ENCODE assay signal across 1 cellular context in genomic region chr1:224503161-224504118, GRCh38.
TF ChIP-seq lines count a peak whose summit lies in the region.

No MANE protein-coding gene starts in this region.

TF ChIP-seq in GM12878, 131 proteins besides CTCF, POLR2A, EP300 and RAD21 (continued from another document and continues in another):
- TF ChIP-seq ZBTB33 (IDR thresholded peaks at IDR 0.05) (no peak), HDAC6 (IDR thresholded peaks at IDR 0.05; ENCODE audit: unreplicated experiment) (no peak), BHLHE40 (IDR thresholded peaks at IDR 0.05; ENCODE audit: borderline replicate concordance in 1 of 2, low read depth in 2 of 2, low read length in 1 of 2) (peak in 1 of 2 experiments; percentile 65; a peak in 2 of 4 replicates), MAX (IDR thresholded peaks at IDR 0.05; ENCODE audit: low read depth, low read length) (no peak), CREM (IDR thresholded peaks at IDR 0.05; ENCODE audit: low read depth) (peak; percentile 65; the same call in 1 of the 2 replicates), IRF4 (IDR thresholded peaks at IDR 0.05; ENCODE audit: low read depth, low read length) (no peak), E2F4 (IDR thresholded peaks at IDR 0.05; ENCODE audit: low read depth, low read length) (no peak), EZH2 (IDR thresholded peaks at IDR 0.05; ENCODE audit: borderline replicate concordance, control insufficient read depth, low read depth, low read length) (no peak), CHD1 (IDR thresholded peaks at IDR 0.05; ENCODE audit: low read depth, low read length) (no peak), ZSCAN29 (IDR thresholded peaks at IDR 0.05) (no peak), PML (IDR thresholded peaks at IDR 0.05; ENCODE audit: low read length) (no peak), ZNF622 (IDR thresholded peaks at IDR 0.05) (no peak), PAX5 (IDR thresholded peaks at IDR 0.05; ENCODE audit: borderline replicate concordance, low read depth, low read length) (no peak), BCLAF1 (IDR thresholded peaks at IDR 0.05) (no peak), IRF3 (IDR thresholded peaks at IDR 0.05) (no peak), NR2C2 (IDR thresholded peaks at IDR 0.05; ENCODE audit: borderline replicate concordance, control insufficient read depth, insufficient read length, low read depth) (no peak), SMAD5 (IDR thresholded peaks at IDR 0.05; ENCODE audit: low read depth) (no peak), CBFB (IDR thresholded peaks at IDR 0.05; ENCODE audit: low read depth) (0 out of 2 replicates have a peak, but pooled peaks have one; percentile 46), NBN (IDR thresholded peaks at IDR 0.05) (peak; percentile 76), SUPT20H (IDR thresholded peaks at IDR 0.05; ENCODE audit: borderline replicate concordance, control insufficient read depth, low read depth, low read length) (no peak), NFYA (IDR thresholded peaks at IDR 0.05; ENCODE audit: borderline replicate concordance, low read depth, low read length) (no peak), BRCA1 (IDR thresholded peaks at IDR 0.05; ENCODE audit: low read depth, low read length) (no peak), ASH2L (IDR thresholded peaks at IDR 0.05; ENCODE audit: borderline replicate concordance, low read depth) (no peak), PBX3 (IDR thresholded peaks at IDR 0.05; ENCODE audit: insufficient replicate concordance, low read depth, low read length) (no peak), E2F8 (IDR thresholded peaks at IDR 0.05; ENCODE audit: low read depth, partially characterized antibody) (no peak), TARDBP (IDR thresholded peaks at IDR 0.05; ENCODE audit: borderline replicate concordance) (no peak), ZNF24 (IDR thresholded peaks at IDR 0.05) (no peak), JUNB (IDR thresholded peaks at IDR 0.05) (no peak; the same call in 1 of the 2 replicates), SIN3A (IDR thresholded peaks at IDR 0.05; ENCODE audit: low read depth, low read length) (0 out of 2 replicates have a peak, but pooled peaks have one; percentile 37), EED (IDR thresholded peaks at IDR 0.05; ENCODE audit: low read depth) (peak; percentile 82), CBX3 (IDR thresholded peaks at IDR 0.05; ENCODE audit: borderline replicate concordance, low read depth) (no peak), CEBPB (IDR thresholded peaks at IDR 0.05; ENCODE audit: borderline replicate concordance in 1 of 2, low read depth in 2 of 2, low read length in 2 of 2) (no peak), GATAD2B (conservative IDR thresholded peaks at IDR 0.05; ENCODE audit: low read depth) (no peak; the same call in none of the 2 replicates), E4F1 (IDR thresholded peaks at IDR 0.05; ENCODE audit: borderline replicate concordance, partially characterized antibody) (no peak), CHD4 (IDR thresholded peaks at IDR 0.05) (no peak), SIX5 (IDR thresholded peaks at IDR 0.05; ENCODE audit: low read depth, low read length, severe bottlenecking) (no peak), RCOR1 (conservative IDR thresholded peaks at IDR 0.05; ENCODE audit: low read depth, low read length) (no peak), CEBPZ (IDR thresholded peaks at IDR 0.05; ENCODE audit: low read depth, low read length) (no peak), BCL11A (IDR thresholded peaks at IDR 0.05; ENCODE audit: low read depth, low read length) (no peak), MEF2B (IDR thresholded peaks at IDR 0.05; ENCODE audit: partially characterized antibody, poor library complexity, severe bottlenecking) (peak; percentile 51), FOXK2 (IDR thresholded peaks at IDR 0.05) (no peak), CBX5 (IDR thresholded peaks at IDR 0.05; ENCODE audit: low read depth) (no peak), SMAD1 (IDR thresholded peaks at IDR 0.05; ENCODE audit: low read depth, partially characterized antibody) (no peak), PAX8 (IDR thresholded peaks at IDR 0.05) (no peak), IKZF1 (conservative IDR thresholded peaks at IDR 0.05) (peak; percentile 94), NFIC (IDR thresholded peaks at IDR 0.05; ENCODE audit: low read depth, low read length) (peak; percentile 35; the same call in 1 of the 2 replicates)
